8 cellular contexts compared by ENCODE assay signal in the genomic region with DNA sequence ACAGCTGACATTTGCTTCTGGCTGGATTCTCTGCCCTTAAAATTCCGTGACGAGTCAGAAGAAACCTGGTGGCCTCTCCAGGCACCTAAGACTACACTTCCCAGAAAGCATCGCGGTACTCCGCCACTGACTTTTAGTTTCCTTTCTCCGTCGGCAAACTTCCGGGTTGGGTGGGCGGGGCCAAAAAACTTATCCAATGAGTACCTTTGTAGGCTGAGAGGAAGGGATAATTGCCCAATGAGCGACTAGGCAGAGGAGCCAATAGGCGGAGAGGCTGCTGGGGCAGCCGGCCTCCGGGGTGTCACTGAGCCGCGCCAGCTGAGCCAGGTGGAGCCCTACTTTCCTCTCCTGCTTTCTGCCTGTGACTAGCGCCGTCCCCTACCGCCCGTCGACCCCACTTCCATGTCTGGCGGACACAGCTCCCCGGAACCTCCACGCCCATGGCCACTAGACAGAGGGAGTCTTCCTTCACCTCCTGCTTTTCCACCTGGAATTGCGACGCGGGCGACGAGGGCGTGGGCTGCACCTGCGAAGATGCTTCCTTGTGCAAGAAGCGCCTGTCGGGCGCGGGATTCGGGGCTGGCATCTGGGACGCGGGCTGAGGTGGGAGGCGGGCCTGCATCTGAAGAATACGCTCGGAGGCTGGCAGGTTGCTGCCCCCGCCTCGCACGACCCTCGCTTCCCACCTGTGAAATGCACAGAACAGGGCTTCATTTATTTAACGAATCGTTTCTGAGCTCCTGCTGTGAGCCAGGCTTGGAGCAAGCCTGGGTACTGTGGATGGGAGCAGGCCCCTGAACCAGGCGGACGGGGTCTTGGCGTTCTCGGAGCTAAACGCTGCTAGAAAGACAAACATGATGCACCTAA. TPM values are rescaled to one million over a fixed set of nuclear protein-coding genes. Genes with fewer than 3 reads are reported as not detected.
DNase-seq lines count a peak whose midpoint lies in the region; ATAC-seq and TF ChIP-seq lines count a peak whose summit lies in the region.

No MANE protein-coding gene starts in this region.

- WGBS in right cardiac atrium, result 2% methylated on average over 51 of the region's 51 CpGs
- 1% methylated on average over 51 of the region's 51 CpGs for WGBS in psoas muscle, 3 donors

- H3K4me1 ChIP-seq in right cardiac atrium (ENCODE audit: control insufficient read depth, insufficient read depth, low read length), result no peaks in the 10 kb centered on the region
- peaks cover 15% of the 10 kb centered on the region for H3K4me1 ChIP-seq in psoas muscle
- H3K4me1 ChIP-seq in uterus, result peaks cover 0 to 9% of the 10 kb centered on the region in 2 donors

- DNase-seq in NCI-H1694 (lab: John Stamatoyannopoulos, UW), result peak; percentile 94
- peak; percentile 50 to 97 (median 93) for DNase-seq in anterior cingulate cortex (lab: John Stamatoyannopoulos, UW)
- peak; percentile 85 to 94 (median 94) for DNase-seq in right cardiac atrium
- peak; percentile 85 to 92 for DNase-seq in psoas muscle
- peak; percentile 88 to 92 for DNase-seq in uterus

- H3K27me3 ChIP-seq in right cardiac atrium (ENCODE audit: control insufficient read depth, insufficient read depth) (no peaks in the 10 kb centered on the region), psoas muscle (ENCODE audit: insufficient read depth in 3 of 3, low read length in 2 of 3) (no peaks in the 10 kb centered on the region), uterus (no peaks in the 10 kb centered on the region)

- H3K27ac Mint-ChIP-seq in T-helper 1 cell treated with Interleukin-12 subunit alpha and Interleukin-12 subunit beta and Interleukin-4 antibody, amounts not matched to agents 30 μg/mL and 1 μg/mL, for 36 hours, result peak overlapping the region; percentile 98

- no peaks in the 10 kb centered on the region for H3K36me3 Mint-ChIP-seq in T-helper 1 cell treated with Interleukin-12 subunit alpha and Interleukin-12 subunit beta and Interleukin-4 antibody, amounts not matched to agents 30 μg/mL and 1 μg/mL, for 36 hours (ENCODE audit: low read depth)

- H3K36me3 ChIP-seq in psoas muscle (ENCODE audit: insufficient read depth in 1 of 2, low read depth in 1 of 2) (no peaks in the 10 kb centered on the region), uterus (no peaks in the 10 kb centered on the region)

- H3K9me3 Mint-ChIP-seq in T-helper 1 cell treated with Interleukin-12 subunit alpha and Interleukin-12 subunit beta and Interleukin-4 antibody, amounts not matched to agents 30 μg/mL and 1 μg/mL, for 36 hours, result no peaks in the 10 kb centered on the region

- peak; percentile 49 to 54 for TF ChIP-seq POLR2A in uterus (IDR thresholded peaks at IDR 0.05)

- no peaks in the 10 kb centered on the region for H3K9me3 ChIP-seq in right cardiac atrium (ENCODE audit: control insufficient read depth, low read length)
- no peaks in the 10 kb centered on the region for H3K9me3 ChIP-seq in psoas muscle
- H3K9me3 ChIP-seq in uterus, result no peaks in the 10 kb centered on the region

- H3K4me3 Mint-ChIP-seq in T-helper 1 cell treated with Interleukin-12 subunit alpha and Interleukin-12 subunit beta and Interleukin-4 antibody, amounts not matched to agents 30 μg/mL and 1 μg/mL, for 36 hours, result peak overlapping the region; percentile 88

- intact Hi-C loops in right cardiac atrium (cut with DNase I), result no loop called here
- intact Hi-C loops in psoas muscle (cut with DNase I), result no loop called here
- intact Hi-C loops in uterus (cut with DNase I; ENCODE audit: low total_unique reads), result no loop called here

- ATAC-seq in GM18498 (IDR thresholded peaks at IDR 0.05; ENCODE audit: unreplicated experiment), result peak; percentile 97
- ATAC-seq in HG02885 (IDR thresholded peaks at IDR 0.05; ENCODE audit: poor library complexity, unreplicated experiment), result peak; percentile 98
- peak; percentile 99 to 100 for ATAC-seq in right cardiac atrium
- peak; percentile 98 to 99 (median 98) for ATAC-seq in psoas muscle

- TF ChIP-seq CTCF in psoas muscle (IDR thresholded peaks at IDR 0.05), result no peak
- TF ChIP-seq CTCF in uterus (IDR thresholded peaks at IDR 0.05), result no peak

- H3K27me3 Mint-ChIP-seq in T-helper 1 cell treated with Interleukin-12 subunit alpha and Interleukin-12 subunit beta and Interleukin-4 antibody, amounts not matched to agents 30 μg/mL and 1 μg/mL, for 36 hours (ENCODE audit: low read depth), result peaks cover 3% of the 10 kb centered on the region

- peak overlapping the region; percentile 67 for H3K4me3 ChIP-seq in right cardiac atrium (ENCODE audit: low read length)
- peak overlapping the region; percentile 96 for H3K4me3 ChIP-seq in psoas muscle
- peak overlapping the region; percentile 60 to 94 for H3K4me3 ChIP-seq in uterus

- peaks cover 22% of the 10 kb centered on the region for H3K4me1 Mint-ChIP-seq in T-helper 1 cell treated with Interleukin-12 subunit alpha and Interleukin-12 subunit beta and Interleukin-4 antibody, amounts not matched to agents 30 μg/mL and 1 μg/mL, for 36 hours (ENCODE audit: low read depth)

- peak overlapping the region; percentile 1 for H3K27ac ChIP-seq in right cardiac atrium (ENCODE audit: low read length)
- H3K27ac ChIP-seq in psoas muscle, result peak overlapping the region; percentile 82
- peak overlapping the region; percentile 69 to 74 for H3K27ac ChIP-seq in uterus

RNA-seq across cellular contexts. Expression of a gene that starts 16.5 kb away (rescaled TPM):
- 10 to 100 TPM; 45.4 to 58.2 (median 52.6) TPM for total RNA-seq in right cardiac atrium
- polyA plus RNA-seq in right cardiac atrium, result 33.5 TPM
- 10 to 100 TPM; 38.6 to 83.0 (median 57.7) TPM for total RNA-seq in psoas muscle
- polyA plus RNA-seq in psoas muscle, result 10 to 100 TPM; 15.9 to 31.7 (median 23.3) TPM
- total RNA-seq in uterus, result 100 to 1,000 TPM in 1 of 4 donors, 10 to 100 TPM in 3; 50.3 to 123 (median 82.5) TPM

Comparison
In these comparisons a context has a peak if more than half of its experiments do, and no peak if none do; other contexts are left out.
1. Peak in every context shown above with its lines: DNase-seq, ATAC-seq, H3K4me3 ChIP-seq and H3K27ac ChIP-seq.
2. H3K27ac ChIP-seq: peak in every context shown above with its lines; median percentile 82 in psoas muscle; 72 in uterus; 1 in right cardiac atrium.